8 cellular contexts compared by ENCODE assay signal in the genomic region with DNA sequence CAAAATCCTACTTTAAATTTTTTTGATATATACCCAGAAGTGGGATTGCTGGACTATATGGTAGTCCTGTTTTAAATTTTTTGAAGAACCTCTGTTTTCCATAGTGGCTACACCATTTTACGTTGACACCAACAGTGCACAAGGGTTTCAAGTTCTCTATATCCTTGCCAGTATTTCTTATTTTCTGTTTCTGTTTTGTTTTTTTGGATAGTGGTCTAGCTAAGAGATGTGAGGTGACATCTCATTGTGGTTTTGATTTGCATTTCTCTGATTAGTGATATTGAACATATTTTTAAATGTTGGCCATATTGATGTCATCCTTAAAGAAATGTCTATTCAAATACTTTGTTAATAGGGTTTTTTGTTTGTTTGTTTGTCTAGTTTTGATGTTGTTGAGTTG.
ATAC-seq lines count a peak whose summit lies in the region.

No MANE protein-coding gene starts in this region.

- ATAC-seq in GM18498 (IDR thresholded peaks at IDR 0.05; ENCODE audit: unreplicated experiment) (peak; percentile 81), GM18868 (IDR thresholded peaks at IDR 0.05; ENCODE audit: unreplicated experiment) (peak; percentile 60), GM19395 (IDR thresholded peaks at IDR 0.05; ENCODE audit: unreplicated experiment) (peak; percentile 86), GM21515 (IDR thresholded peaks at IDR 0.05; ENCODE audit: unreplicated experiment) (peak; percentile 59), HG02610 (IDR thresholded peaks at IDR 0.05; ENCODE audit: unreplicated experiment) (peak; percentile 80), HG02943 (IDR thresholded peaks at IDR 0.05; ENCODE audit: low read depth, unreplicated experiment) (peak; percentile 46), HG03139 (IDR thresholded peaks at IDR 0.05; ENCODE audit: unreplicated experiment) (peak; percentile 68), HG03460 (IDR thresholded peaks at IDR 0.05; ENCODE audit: unreplicated experiment) (peak; percentile 61)

Comparison
In these comparisons a context has a peak if more than half of its experiments do, and no peak if none do; other contexts are left out.
1. Peak in every context shown above with its lines: ATAC-seq.